Comparison of ENCODE assay signal across 8 cellular contexts in the genomic region with DNA sequence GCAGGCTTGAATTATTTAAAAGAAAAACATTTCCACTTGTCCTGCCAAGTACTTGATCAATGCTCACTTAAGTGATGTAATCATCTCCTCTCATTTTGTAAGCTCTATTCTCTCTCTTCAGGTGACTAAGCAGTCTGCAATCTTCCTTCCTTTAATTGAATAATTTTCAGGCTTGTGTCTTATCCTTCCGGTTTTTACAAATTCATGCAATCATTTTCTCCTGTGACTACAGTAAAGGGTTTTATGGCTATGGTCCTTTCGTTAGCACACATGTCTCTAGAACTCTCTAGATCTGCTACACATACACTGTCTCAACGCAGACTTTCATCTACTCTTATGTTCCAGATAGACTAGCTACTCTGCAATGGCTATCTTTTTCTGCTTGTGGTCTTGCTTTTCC. TPM values are rescaled to one million over a fixed set of nuclear protein-coding genes. Genes with fewer than 3 reads are reported as not detected.
DNase-seq lines count a peak whose midpoint lies in the region; ATAC-seq, FAIRE-seq and TF ChIP-seq lines count a peak whose summit lies in the region.
"Had no signal": no experiment of that assay in that cellular context is flagged by ENCODE, and none has a peak within 500 bp of the region (broad histone marks: within the 10 kb centered on the region; RNA-seq: fewer than 3 reads in every experiment).

No MANE protein-coding gene starts in this region.

- CTCF ChIA-PET in CD4-positive, alpha-beta T cell (lab: Charles Lee), result interaction anchor here (3.5 kb wide), 1 partner anchor 59 kb away, joined by 14 read pairs; no protein-coding TSS in a partner anchor

- no peaks in the 10 kb centered on the region for H3K9me3 Mint-ChIP-seq in CD4-positive, alpha-beta T cell
- H3K9me3 Mint-ChIP-seq: memory B cell had no signal

- H3K4me3 ChIP-seq in GM23248, result peak overlapping the region; percentile 18; the same call in 1 of the 2 replicates
- H3K4me3 ChIP-seq in choroid plexus epithelial cell (ENCODE audit: low read depth, low read length), result no peak overlapping the region
- H3K4me3 ChIP-seq in pancreas, result no peak overlapping the region
- no peak overlapping the region for H3K4me3 ChIP-seq in MM.1S (ENCODE audit: low read length)

- H3K27me3 Mint-ChIP-seq in CD4-positive, alpha-beta T cell, result no peaks in the 10 kb centered on the region
- H3K27me3 Mint-ChIP-seq: memory B cell had no signal

- ATAC-seq in pancreas (peak; percentile 53 to 86 (median 70)), GM21737 (IDR thresholded peaks at IDR 0.05; ENCODE audit: unreplicated experiment) (no peak)
- ATAC-seq in CD4-positive, alpha-beta T cell (ENCODE audit: poor library complexity), result no peak

- H3K27ac Mint-ChIP-seq in CD4-positive, alpha-beta T cell, result no peak overlapping the region
- H3K27ac Mint-ChIP-seq: memory B cell had no signal

- H3K9me3 ChIP-seq in GM23248 (ENCODE audit: low read depth) (no peaks in the 10 kb centered on the region), pancreas (no peaks in the 10 kb centered on the region), MM.1S (replicated peaks; ENCODE audit: insufficient read depth, low read length) (no peaks in the 10 kb centered on the region)
- H3K9me3 ChIP-seq in CD4-positive, alpha-beta T cell (ENCODE audit: control insufficient read depth, low read length), result no peaks in the 10 kb centered on the region

- H4K20me1 ChIP-seq in GM23248 (ENCODE audit: insufficient read depth) (no peaks in the 10 kb centered on the region), MM.1S (ENCODE audit: insufficient read depth, low read length) (no peaks in the 10 kb centered on the region)

- peak; percentile 89 for DNase-seq in GM23248
- peak; percentile 41 for DNase-seq in NCI-H446 treated with DMSO at 0.1 percent for 48 hours (lab: John Stamatoyannopoulos, UW)
- DNase-seq in choroid plexus epithelial cell (ENCODE audit: low read depth), result peak; percentile 85
- DNase-seq in pancreas, result no peak
- DNase-seq in CD4-positive, alpha-beta T cell, result no peak
- no peak for DNase-seq in MM.1S

- intact Hi-C loops in pancreas (cut with DNase I), result no loop called here
- intact Hi-C loops in CD4-positive, alpha-beta T cell (cut with DNase I, micrococcal nuclease), result no loop called here

- H3K36me3 Mint-ChIP-seq in CD4-positive, alpha-beta T cell (ENCODE audit: low read depth), result no peaks in the 10 kb centered on the region
- H3K36me3 Mint-ChIP-seq: memory B cell had no signal

- TF ChIP-seq CTCF in choroid plexus epithelial cell (conservative IDR thresholded peaks at IDR 0.05; ENCODE audit: low read depth, low read length) (no peak), pancreas (IDR thresholded peaks at IDR 0.05) (no peak), MM.1S (IDR thresholded peaks at IDR 0.05; ENCODE audit: low read length) (no peak)
- TF ChIP-seq CTCF in CD4-positive, alpha-beta T cell (IDR thresholded peaks at IDR 0.05), result no peak

- no peak overlapping the region for H3K9ac ChIP-seq in GM23248
- no peak overlapping the region for H3K9ac ChIP-seq in MM.1S (ENCODE audit: low read length)

- H3F3A ChIP-seq in GM23248 (ENCODE audit: insufficient read depth), result peaks cover 51% of the 10 kb centered on the region
- no peaks in the 10 kb centered on the region for H3F3A ChIP-seq in MM.1S (ENCODE audit: insufficient read depth, low read length)

- H2AFZ ChIP-seq in GM23248 (no peak overlapping the region), MM.1S (ENCODE audit: low read length) (no peak overlapping the region)

- H3K27me3 ChIP-seq in GM23248 (replicated peaks; ENCODE audit: insufficient read depth) (no peaks in the 10 kb centered on the region), pancreas (no peaks in the 10 kb centered on the region), MM.1S (replicated peaks; ENCODE audit: insufficient read depth, low read length) (no peaks in the 10 kb centered on the region)
- H3K27me3 ChIP-seq in CD4-positive, alpha-beta T cell (ENCODE audit: control insufficient read depth, insufficient read depth, low read length), result no peaks in the 10 kb centered on the region

- WGBS in GM23248 (ENCODE audit: low coverage in 1 of 2, low lambda C conversion rate in 2 of 2, missing lambda C conversion rate in 2 of 2), 2 experiments, result 15 to 26% methylated on average over 3 of the region's 3 CpGs
- 19 to 42% methylated on average over 3 of the region's 3 CpGs for WGBS in pancreas, 2 donors

- H3K4me1 ChIP-seq in GM23248 (ENCODE audit: insufficient read depth) (peaks cover 44% of the 10 kb centered on the region), pancreas (peaks cover 0 to 16% (median 6%) of the 10 kb centered on the region in 3 donors), MM.1S (ENCODE audit: low read length) (no peaks in the 10 kb centered on the region)

- in situ Hi-C loops in GM23248 (cut with MboI), result no loop called here

- H3K9me2 ChIP-seq in GM23248 (ENCODE audit: insufficient read depth) (no peaks in the 10 kb centered on the region), MM.1S (replicated peaks; ENCODE audit: insufficient read depth, low read length) (no peaks in the 10 kb centered on the region)

- no peaks in the 10 kb centered on the region for H3K4me1 Mint-ChIP-seq in CD4-positive, alpha-beta T cell (ENCODE audit: low read depth)

- H3K79me2 ChIP-seq in GM23248 (ENCODE audit: insufficient read depth), result no peaks in the 10 kb centered on the region
- no peaks in the 10 kb centered on the region for H3K79me2 ChIP-seq in MM.1S (ENCODE audit: low read length)

- H3K36me3 ChIP-seq in GM23248 (ENCODE audit: low read depth) (no peaks in the 10 kb centered on the region), pancreas (no peaks in the 10 kb centered on the region), MM.1S (replicated peaks; ENCODE audit: insufficient read depth, low read length) (no peaks in the 10 kb centered on the region)

- FAIRE-seq in pancreas (lab: Jason Lieb, UNC), result no peak

- no peak overlapping the region for H3K4me3 Mint-ChIP-seq in CD4-positive, alpha-beta T cell
- H3K4me3 Mint-ChIP-seq: memory B cell had no signal

- POLR2A ChIA-PET in CD4-positive, alpha-beta T cell (lab: Charles Lee), result interaction anchor here (1.4 kb wide), 1 partner anchor 55 kb away, joined by 6 read pairs; a partner anchor contains a TSS

- H3K4me2 ChIP-seq in GM23248 (ENCODE audit: unreplicated experiment) (peak overlapping the region; percentile 64), MM.1S (ENCODE audit: low read depth, low read length) (no peak overlapping the region)

- peak overlapping the region; percentile 53 for H3K27ac ChIP-seq in GM23248
- H3K27ac ChIP-seq in pancreas, result no peak overlapping the region
- no peak overlapping the region for H3K27ac ChIP-seq in CD4-positive, alpha-beta T cell (ENCODE audit: low read depth, low read length)
- no peak overlapping the region for H3K27ac ChIP-seq in MM.1S (ENCODE audit: low read length)

RNA-seq across cellular contexts. Expression of a gene that starts 12.5 kb away (rescaled TPM):
- not detected in 2 replicates for total RNA-seq in GM23248 (2014; rRNA removed; shearing (Covaris generic))
- polyA plus RNA-seq in GM23248 (2016; fragmentation: Nextera tagmentation; extraction: Ambion mirVana) (not detected in 2 replicates), pancreas (1 to 10 TPM in 1 of 2 donors, under 1 TPM in 1; 0.30 to 2.3 TPM)
- under 1 TPM; 0.08 to 0.32 (median 0.21) TPM for total RNA-seq in pancreas
- 1 to 10 TPM; 2.7 to 3.7 TPM for total RNA-seq in CD4-positive, alpha-beta T cell

RNA-seq across cellular contexts. Expression of a gene that starts 55.2 kb away (rescaled TPM):
- 0.54 and 0.89 TPM in 2 replicates for total RNA-seq in GM23248 (2014; rRNA removed; shearing (Covaris generic))
- polyA plus RNA-seq in GM23248 (2016; fragmentation: Nextera tagmentation; extraction: Ambion mirVana) (0.30 and 0.64 TPM in 2 replicates), pancreas (10 to 100 TPM in 1 of 2 donors, 1 to 10 TPM in 1; 3.6 to 10.4 TPM)
- total RNA-seq in pancreas, result 1 to 10 TPM in 4 of 6 donors, under 1 TPM in 2; 0.85 to 2.7 (median 1.3) TPM
- total RNA-seq in CD4-positive, alpha-beta T cell, result 10 to 100 TPM; 15.5 to 16.4 TPM

Comparison
In these comparisons a context has a peak if more than half of its experiments do, and no peak if none do; other contexts are left out.
1. DNase-seq: peak in GM23248 (single experiment), NCI-H446 treated with DMSO at 0.1 percent for 48 hours (single experiment) and choroid plexus epithelial cell (single experiment); none in pancreas (0 of 6), CD4-positive, alpha-beta T cell (0 of 10) and MM.1S (single experiment).
2. ATAC-seq: peak in pancreas (4 of 4); none in CD4-positive, alpha-beta T cell (single experiment) and GM21737 (single experiment).